ENCODE assay signal across 14 cellular contexts in genomic region chr6:43278524-43279078, GRCh38. TPM values are rescaled to one million over a fixed set of nuclear protein-coding genes. Genes with fewer than 3 reads are reported as not detected.
DNase-seq lines count a peak whose midpoint lies in the region; ATAC-seq, FAIRE-seq and TF ChIP-seq lines count a peak whose summit lies in the region.
"Had no signal": no experiment of that assay in that cellular context is flagged by ENCODE, and none has a peak within 500 bp of the region (broad histone marks: within the 10 kb centered on the region; RNA-seq: fewer than 3 reads in every experiment).

No MANE protein-coding gene starts in this region.

- peak in 1 of 2 experiments; percentile 87; a peak in 3 of 4 replicates for TF ChIP-seq EP300 in HepG2 (IDR thresholded peaks at IDR 0.05; ENCODE audit: low read depth in 2 of 2, low read length in 2 of 2)
- TF ChIP-seq EP300 in HepG2 (CRISPR knock-in tag; IDR thresholded peaks at IDR 0.05; ENCODE audit: borderline replicate concordance) = peak; percentile 68; the same call in 1 of the 2 replicates

- WGBS in heart right ventricle, 2 donors = 55 to 62% methylated on average over 4 of the region's 4 CpGs
- 0% methylated on average over 4 of the region's 4 CpGs for WGBS in HepG2 (ENCODE audit: low lambda C conversion rate)

- H3K27ac ChIP-seq in cardiac muscle cell = peak overlapping the region; percentile 81
- no peak overlapping the region for H3K27ac ChIP-seq in heart right ventricle
- H3K27ac ChIP-seq in HepG2 (ENCODE audit: extremely low read length, insufficient read depth, low read length) = peak overlapping the region; percentile 94

- TF ChIP-seq POLR2A in HepG2 (IDR thresholded peaks at IDR 0.05; ENCODE audit: insufficient read depth in 1 of 2, low read depth in 2 of 2, low read length in 2 of 2) = peak in 1 of 2 experiments; percentile 42; a peak in 1 of 4 replicates

- H3K9ac ChIP-seq in HepG2 (ENCODE audit: insufficient read depth, low read depth, low read length) = peak overlapping the region; percentile 97

- FAIRE-seq in HepG2 (lab: Jason Lieb, UNC) = peak; percentile 92

- no peaks in the 10 kb centered on the region for H4K20me1 ChIP-seq in HepG2 (ENCODE audit: insufficient read depth, low read length)

- H3K4me3 ChIP-seq in cardiac muscle cell (no peak overlapping the region), heart right ventricle (no peak overlapping the region), astrocyte of the spinal cord (ENCODE audit: low read depth, low read length) (no peak overlapping the region), HepG2 (replicated peaks in 1 of 3; ENCODE audit: insufficient read depth in 1 of 3, low read depth in 2 of 3, low read length in 3 of 3) (peak overlapping the region in 2 of 3 experiments; percentile 40 to 86; a peak in 1 of 6 replicates)

- TSS peak; percentile 78 for BruUV-seq in HepG2 (replicated peaks; lab: Mats Ljungman, UMichigan)

- H3K4me3 Mint-ChIP-seq in stimulated activated naive CD8-positive, alpha-beta T cell treated with anti-CD3 and anti-CD28 coated beads, Interleukin-15, amount 100 ng/mL, for 72 hours = no peak overlapping the region
- H3K4me3 Mint-ChIP-seq: dendritic cell treated with granulocyte-macrophage colony-stimulating factor and Interleukin-4, amounts not matched to agents 40 ng/mL and 50 ng/mL, for 4 days had no signal

- 0 out of 2 replicates have a peak, but pooled peaks have one; percentile 46 for TF ChIP-seq RAD21 in HepG2 (CRISPR knock-in tag; IDR thresholded peaks at IDR 0.05)

- ATAC-seq in heart right ventricle = no peak
- ATAC-seq in HepG2 = peak; percentile 8
- ATAC-seq in HG02642 (IDR thresholded peaks at IDR 0.05; ENCODE audit: poor library complexity, unreplicated experiment) = no peak
- ATAC-seq in stimulated activated naive CD8-positive, alpha-beta T cell treated with anti-CD3 and anti-CD28 coated beads, Interleukin-15, amount 100 ng/mL, for 72 hours = no peak

- H3K9me3 ChIP-seq in cardiac muscle cell (ENCODE audit: low read depth) (no peaks in the 10 kb centered on the region), heart right ventricle (no peaks in the 10 kb centered on the region), HepG2 (ENCODE audit: low read length) (no peaks in the 10 kb centered on the region)

- peaks cover 81% of the 10 kb centered on the region for H3K27me3 Mint-ChIP-seq in stimulated activated naive CD8-positive, alpha-beta T cell treated with anti-CD3 and anti-CD28 coated beads, Interleukin-15, amount 100 ng/mL, for 72 hours

- no peaks in the 10 kb centered on the region for H3K9me3 Mint-ChIP-seq in stimulated activated naive CD8-positive, alpha-beta T cell treated with anti-CD3 and anti-CD28 coated beads, Interleukin-15, amount 100 ng/mL, for 72 hours
- H3K9me3 Mint-ChIP-seq: dendritic cell treated with granulocyte-macrophage colony-stimulating factor and Interleukin-4, amounts not matched to agents 40 ng/mL and 50 ng/mL, for 4 days had no signal

- H3K4me1 ChIP-seq in cardiac muscle cell (ENCODE audit: low read depth) (peaks cover 7% of the 10 kb centered on the region), heart right ventricle (peaks cover 0 to 17% (median 8%) of the 10 kb centered on the region in 9 donors), HepG2 (ENCODE audit: insufficient read depth, low read length) (peaks cover 91% of the 10 kb centered on the region)

- intact Hi-C loops in heart right ventricle (cut with DNase I) (loop anchor here in 1 of 10 donors (10.0 kb wide), 1 partner anchor 56 kb away; no protein-coding TSS in a partner anchor), HepG2 (cut with micrococcal nuclease; ENCODE audit: unreplicated experiment) (no loop called here)

- H3K4me1 Mint-ChIP-seq in stimulated activated naive CD8-positive, alpha-beta T cell treated with anti-CD3 and anti-CD28 coated beads, Interleukin-15, amount 100 ng/mL, for 72 hours = peaks cover 53% of the 10 kb centered on the region

- H3K79me2 ChIP-seq in HepG2 (ENCODE audit: insufficient read depth, low read length) = peaks cover 7% of the 10 kb centered on the region

- POLR2A ChIA-PET in HepG2 (lab: Yijun Ruan, JAX) = interaction anchor here (0.7 to 20.0 kb wide), 8 partner anchors 11 to 158 kb away, joined by 3 to 314 read pairs (median 6); partner anchors contain the start of genes DNPH1 and SLC22A7

- H3K36me3 ChIP-seq in cardiac muscle cell (no peaks in the 10 kb centered on the region), heart right ventricle (no peaks in the 10 kb centered on the region), HepG2 (replicated peaks in 1 of 2; ENCODE audit: control insufficient read depth in 1 of 2, insufficient read depth in 2 of 2, low read length in 2 of 2) (no peaks in the 10 kb centered on the region)

- in situ Hi-C loops in astrocyte of the spinal cord (cut with HindIII; ENCODE audit: low sequenced_read_pairs) = no loop called here
- in situ Hi-C loops in HepG2 (cut with HindIII; ENCODE audit: extremely low pct_ligation_motif_present, low pct_unique_long_range_greater_than_20kb) = no loop called here

- H3K27me3 ChIP-seq in cardiac muscle cell (peaks cover 30% of the 10 kb centered on the region), heart right ventricle (peaks cover 3 to 42% (median 28%) of the 10 kb centered on the region in 7 donors), HepG2 (ENCODE audit: control insufficient read depth in 1 of 2, insufficient read depth in 2 of 2, low read length in 2 of 2) (no peaks in the 10 kb centered on the region)

- no peak overlapping the region for H2AFZ ChIP-seq in HepG2 (ENCODE audit: low read length)

- CTCF ChIA-PET in HepG2 (lab: Yijun Ruan, JAX; ENCODE audit: low intra/inter-chr PET ratio, low total read pairs) = no interaction called here

- DNase-seq in cardiac muscle cell (ENCODE audit: low read depth in 1 of 2, low spot score in 1 of 2) = no peak
- DNase-seq in heart right ventricle = no peak
- peak; percentile 6 for DNase-seq in astrocyte of the spinal cord (ENCODE audit: low read depth, low spot score)
- DNase-seq in HepG2 (ENCODE audit: low spot score) = peak; percentile 81
- DNase-seq in Kasumi-1 (lab: John Stamatoyannopoulos, UW) = no peak
- no peak for DNase-seq in midbrain (lab: John Stamatoyannopoulos, UW)
- no peak for DNase-seq in stimulated activated naive CD8-positive, alpha-beta T cell treated with anti-CD3 and anti-CD28 coated beads, Interleukin-15, amount 100 ng/mL, for 72 hours
- DNase-seq: activated gamma-delta T cell; head of caudate nucleus; MM.1S; NCI-H446 treated with DMSO at 0.1 percent for 48 hours; stimulated activated CD4-positive, alpha-beta T cell treated with anti-CD3 and anti-CD28 coated beads, Interleukin-12 subunit alpha, Interleukin-12 subunit beta, amount 100 ng/mL, for 4 hours had no signal

- H3K27ac Mint-ChIP-seq in stimulated activated naive CD8-positive, alpha-beta T cell treated with anti-CD3 and anti-CD28 coated beads, Interleukin-15, amount 100 ng/mL, for 72 hours = no peak overlapping the region
- H3K27ac Mint-ChIP-seq: dendritic cell treated with granulocyte-macrophage colony-stimulating factor and Interleukin-4, amounts not matched to agents 40 ng/mL and 50 ng/mL, for 4 days had no signal

- TF ChIP-seq CTCF in cardiac muscle cell (IDR thresholded peaks at IDR 0.05; ENCODE audit: low read depth, low read length) (no peak), heart right ventricle (IDR thresholded peaks at IDR 0.05) (no peak), astrocyte of the spinal cord (IDR thresholded peaks at IDR 0.05; ENCODE audit: low read depth, low read length) (no peak), HepG2 (CRISPR knock-in tag; IDR thresholded peaks at IDR 0.05) (0 out of 2 replicates have a peak, but pooled peaks have one; percentile 4)

- peak overlapping the region; percentile 88 for H3K4me2 ChIP-seq in HepG2 (ENCODE audit: low read depth, low read length)

RNA-seq across cellular contexts. Expression of gene SLC22A7, which starts 19.5 kb away (rescaled TPM):
- total RNA-seq in cardiac muscle cell = not detected in 2 replicates
- 0.51 TPM in 1 of 2 replicates, not detected in the other for polyA plus RNA-seq in cardiac muscle cell
- under 1 TPM in 5 of 10 donors, not detected in 5; 0.15 to 0.37 (median 0.25) TPM for total RNA-seq in heart right ventricle
- polyA plus RNA-seq in heart right ventricle = under 1 TPM in 1 of 2 donors, not detected in 1; 0.15 TPM
- total RNA-seq in HepG2 (2016; rRNA removed; fragmentation: Illumina TruSeq; extraction: Trizol) = 8.6 and 22.6 TPM in 2 replicates
- 5.3 and 5.4 TPM in 2 replicates for total RNA-seq in HepG2 (2016; cell fraction: cytosol; rRNA removed; fragmentation: Illumina TruSeq; extraction: Trizol; ENCODE audit: low read depth)
- 8.5 and 22.3 TPM in 2 replicates for total RNA-seq in HepG2 (2016; cell fraction: insoluble cytoplasmic fraction; rRNA removed; fragmentation: Illumina TruSeq; extraction: Trizol)
- 9.0 and 9.1 TPM in 2 replicates for total RNA-seq in HepG2 (2016; cell fraction: membrane; rRNA removed; fragmentation: Illumina TruSeq; extraction: Trizol)
- 20.9 and 25.8 TPM in 2 replicates for total RNA-seq in HepG2 (2016; cell fraction: nucleus; rRNA removed; fragmentation: Illumina TruSeq; extraction: Trizol)
- polyA plus RNA-seq in HepG2 (2011; rRNA removed) = 5.3 and 12.3 TPM in 2 replicates
- 7.0 and 7.8 TPM in 2 replicates for polyA plus RNA-seq in HepG2 (2011; cell fraction: cytosol; rRNA removed)
- polyA plus RNA-seq in HepG2 (2011; cell fraction: nucleus; rRNA removed) = 34.4 and 48.4 TPM in 2 replicates
- polyA plus RNA-seq in HepG2 (2012) = 18.9 and 34.7 TPM in 2 replicates
- 3.2 and 3.5 TPM in 2 replicates for polyA plus RNA-seq in HepG2 (2016; cell fraction: cytosol; fragmentation: Illumina TruSeq; extraction: Trizol; ENCODE audit: low read depth)
- 5.5 and 6.2 TPM in 2 replicates for polyA plus RNA-seq in HepG2 (2016; cell fraction: insoluble cytoplasmic fraction; fragmentation: Illumina TruSeq; extraction: Trizol; ENCODE audit: low read depth)
- 4.5 and 5.7 TPM in 2 replicates for polyA plus RNA-seq in HepG2 (2016; cell fraction: membrane; fragmentation: Illumina TruSeq; extraction: Trizol; ENCODE audit: low read depth)
- polyA plus RNA-seq in HepG2 (2016; cell fraction: nucleus; fragmentation: Illumina TruSeq; extraction: Trizol; ENCODE audit: insufficient read depth, low read depth) = 39.6 and 40.3 TPM in 2 replicates
- polyA minus RNA-seq in HepG2 (2011; rRNA and poly(A)+ RNA removed; ENCODE audit: low replicate concordance) = 22.0 TPM in 1 of 2 replicates, not detected in the other
- polyA minus RNA-seq in HepG2 (2011; cell fraction: cytosol; rRNA and poly(A)+ RNA removed) = 3.6 and 5.1 TPM in 2 replicates
- polyA minus RNA-seq in HepG2 (2011; cell fraction: nucleus; rRNA and poly(A)+ RNA removed) = 7.0 and 12.7 TPM in 2 replicates

RNA-seq across cellular contexts. Expression of gene CRIP3, which starts 30.0 kb away (rescaled TPM):
- total RNA-seq in cardiac muscle cell (1.4 and 5.2 TPM in 2 replicates), heart right ventricle (10 to 100 TPM in 7 of 10 donors, 1 to 10 TPM in 3; 2.7 to 84.5 (median 26.3) TPM), HepG2 (2016; rRNA removed; fragmentation: Illumina TruSeq; extraction: Trizol) (3.5 and 6.3 TPM in 2 replicates)
- polyA plus RNA-seq in cardiac muscle cell (3.6 and 3.8 TPM in 2 replicates), heart right ventricle (10 to 100 TPM in 1 of 2 donors, 1 to 10 TPM in 1; 3.0 to 72.3 TPM), HepG2 (2011; rRNA removed) (9.3 and 14.2 TPM in 2 replicates)
- total RNA-seq in HepG2 (2016; cell fraction: cytosol; rRNA removed; fragmentation: Illumina TruSeq; extraction: Trizol; ENCODE audit: low read depth) = 2.7 and 2.9 TPM in 2 replicates
- 5.5 and 7.0 TPM in 2 replicates for total RNA-seq in HepG2 (2016; cell fraction: insoluble cytoplasmic fraction; rRNA removed; fragmentation: Illumina TruSeq; extraction: Trizol)
- total RNA-seq in HepG2 (2016; cell fraction: membrane; rRNA removed; fragmentation: Illumina TruSeq; extraction: Trizol) = 1.7 and 2.6 TPM in 2 replicates
- 6.1 and 7.0 TPM in 2 replicates for total RNA-seq in HepG2 (2016; cell fraction: nucleus; rRNA removed; fragmentation: Illumina TruSeq; extraction: Trizol)
- 4.5 and 5.1 TPM in 2 replicates for polyA plus RNA-seq in HepG2 (2011; cell fraction: cytosol; rRNA removed)
- polyA plus RNA-seq in HepG2 (2011; cell fraction: nucleus; rRNA removed) = 31.5 and 46.2 TPM in 2 replicates
- 12.7 and 16.4 TPM in 2 replicates for polyA plus RNA-seq in HepG2 (2012)
- polyA plus RNA-seq in HepG2 (2016; cell fraction: cytosol; fragmentation: Illumina TruSeq; extraction: Trizol; ENCODE audit: low read depth) = 0.99 and 1.7 TPM in 2 replicates
- polyA plus RNA-seq in HepG2 (2016; cell fraction: insoluble cytoplasmic fraction; fragmentation: Illumina TruSeq; extraction: Trizol; ENCODE audit: low read depth) = 4.1 and 5.4 TPM in 2 replicates
- 1.9 and 2.3 TPM in 2 replicates for polyA plus RNA-seq in HepG2 (2016; cell fraction: membrane; fragmentation: Illumina TruSeq; extraction: Trizol; ENCODE audit: low read depth)
- polyA plus RNA-seq in HepG2 (2016; cell fraction: nucleus; fragmentation: Illumina TruSeq; extraction: Trizol; ENCODE audit: insufficient read depth, low read depth) = 13.1 and 18.7 TPM in 2 replicates
- polyA minus RNA-seq in HepG2 (2011; rRNA and poly(A)+ RNA removed; ENCODE audit: low replicate concordance) = 8.2 TPM in 1 of 2 replicates, not detected in the other
- 1.4 and 2.5 TPM in 2 replicates for polyA minus RNA-seq in HepG2 (2011; cell fraction: cytosol; rRNA and poly(A)+ RNA removed)
- 7.5 and 14.4 TPM in 2 replicates for polyA minus RNA-seq in HepG2 (2011; cell fraction: nucleus; rRNA and poly(A)+ RNA removed)

RNA-seq across cellular contexts. Expression of gene TTBK1, which starts 35.3 kb away (rescaled TPM):
- total RNA-seq in cardiac muscle cell (0.60 and 1.0 TPM in 2 replicates), heart right ventricle (under 1 TPM; 0.22 to 0.69 (median 0.32) TPM), HepG2 (2016; rRNA removed; fragmentation: Illumina TruSeq; extraction: Trizol) (0.10 and 0.33 TPM in 2 replicates)
- polyA plus RNA-seq in cardiac muscle cell (0.15 and 0.17 TPM in 2 replicates), heart right ventricle (under 1 TPM; 0.04 to 0.22 TPM), HepG2 (2011; rRNA removed) (0.24 and 0.50 TPM in 2 replicates)
- 0.18 and 0.20 TPM in 2 replicates for total RNA-seq in HepG2 (2016; cell fraction: cytosol; rRNA removed; fragmentation: Illumina TruSeq; extraction: Trizol; ENCODE audit: low read depth)
- total RNA-seq in HepG2 (2016; cell fraction: insoluble cytoplasmic fraction; rRNA removed; fragmentation: Illumina TruSeq; extraction: Trizol) = 0.13 and 0.32 TPM in 2 replicates
- total RNA-seq in HepG2 (2016; cell fraction: membrane; rRNA removed; fragmentation: Illumina TruSeq; extraction: Trizol) = 0.25 and 0.28 TPM in 2 replicates
- total RNA-seq in HepG2 (2016; cell fraction: nucleus; rRNA removed; fragmentation: Illumina TruSeq; extraction: Trizol) = 0.47 TPM in 2 replicates
- polyA plus RNA-seq in HepG2 (2011; cell fraction: cytosol; rRNA removed) = 0.09 and 0.10 TPM in 2 replicates
- polyA plus RNA-seq in HepG2 (2011; cell fraction: nucleus; rRNA removed) = 1.4 and 2.2 TPM in 2 replicates
- 0.53 and 0.62 TPM in 2 replicates for polyA plus RNA-seq in HepG2 (2012)
- not detected in 2 replicates for polyA plus RNA-seq in HepG2 (2016; cell fraction: cytosol; fragmentation: Illumina TruSeq; extraction: Trizol; ENCODE audit: low read depth)
- polyA plus RNA-seq in HepG2 (2016; cell fraction: insoluble cytoplasmic fraction; fragmentation: Illumina TruSeq; extraction: Trizol; ENCODE audit: low read depth) = 0.19 TPM in 2 replicates
- polyA plus RNA-seq in HepG2 (2016; cell fraction: membrane; fragmentation: Illumina TruSeq; extraction: Trizol; ENCODE audit: low read depth) = 0.06 and 0.07 TPM in 2 replicates
- polyA plus RNA-seq in HepG2 (2016; cell fraction: nucleus; fragmentation: Illumina TruSeq; extraction: Trizol; ENCODE audit: insufficient read depth, low read depth) = 0.84 and 0.86 TPM in 2 replicates
- 1.2 TPM in 1 of 2 replicates, not detected in the other for polyA minus RNA-seq in HepG2 (2011; rRNA and poly(A)+ RNA removed; ENCODE audit: low replicate concordance)
- polyA minus RNA-seq in HepG2 (2011; cell fraction: cytosol; rRNA and poly(A)+ RNA removed) = 0.18 and 0.49 TPM in 2 replicates
- polyA minus RNA-seq in HepG2 (2011; cell fraction: nucleus; rRNA and poly(A)+ RNA removed) = 1.4 and 1.7 TPM in 2 replicates

RNA-seq across cellular contexts. Expression of gene DNPH1, which starts 49.3 kb away (rescaled TPM):
- 111 and 176 TPM in 2 replicates for total RNA-seq in cardiac muscle cell
- 138 and 209 TPM in 2 replicates for polyA plus RNA-seq in cardiac muscle cell
- 10 to 100 TPM; 16.0 to 29.6 (median 25.7) TPM for total RNA-seq in heart right ventricle
- 10 to 100 TPM; 25.0 to 51.3 TPM for polyA plus RNA-seq in heart right ventricle
- 75.0 and 75.1 TPM in 2 replicates for total RNA-seq in HepG2 (2016; rRNA removed; fragmentation: Illumina TruSeq; extraction: Trizol)
- 50.9 and 56.3 TPM in 2 replicates for total RNA-seq in HepG2 (2016; cell fraction: cytosol; rRNA removed; fragmentation: Illumina TruSeq; extraction: Trizol; ENCODE audit: low read depth)
- total RNA-seq in HepG2 (2016; cell fraction: insoluble cytoplasmic fraction; rRNA removed; fragmentation: Illumina TruSeq; extraction: Trizol) = 75.1 and 81.5 TPM in 2 replicates
- total RNA-seq in HepG2 (2016; cell fraction: membrane; rRNA removed; fragmentation: Illumina TruSeq; extraction: Trizol) = 52.3 and 60.5 TPM in 2 replicates
- 31.4 and 33.7 TPM in 2 replicates for total RNA-seq in HepG2 (2016; cell fraction: nucleus; rRNA removed; fragmentation: Illumina TruSeq; extraction: Trizol)
- polyA plus RNA-seq in HepG2 (2011; rRNA removed) = 56.5 and 65.8 TPM in 2 replicates
- 106 and 143 TPM in 2 replicates for polyA plus RNA-seq in HepG2 (2011; cell fraction: cytosol; rRNA removed)
- polyA plus RNA-seq in HepG2 (2011; cell fraction: nucleus; rRNA removed) = 62.4 and 67.4 TPM in 2 replicates
- 43.1 and 47.9 TPM in 2 replicates for polyA plus RNA-seq in HepG2 (2012)
- polyA plus RNA-seq in HepG2 (2016; cell fraction: cytosol; fragmentation: Illumina TruSeq; extraction: Trizol; ENCODE audit: low read depth) = 62.6 and 68.8 TPM in 2 replicates
- 76.7 and 82.8 TPM in 2 replicates for polyA plus RNA-seq in HepG2 (2016; cell fraction: insoluble cytoplasmic fraction; fragmentation: Illumina TruSeq; extraction: Trizol; ENCODE audit: low read depth)
- 47.1 and 47.7 TPM in 2 replicates for polyA plus RNA-seq in HepG2 (2016; cell fraction: membrane; fragmentation: Illumina TruSeq; extraction: Trizol; ENCODE audit: low read depth)
- polyA plus RNA-seq in HepG2 (2016; cell fraction: nucleus; fragmentation: Illumina TruSeq; extraction: Trizol; ENCODE audit: insufficient read depth, low read depth) = 66.2 and 72.5 TPM in 2 replicates
- polyA minus RNA-seq in HepG2 (2011; rRNA and poly(A)+ RNA removed; ENCODE audit: low replicate concordance) = 38.8 and 62.4 TPM in 2 replicates
- 10.5 and 15.4 TPM in 2 replicates for polyA minus RNA-seq in HepG2 (2011; cell fraction: cytosol; rRNA and poly(A)+ RNA removed)
- polyA minus RNA-seq in HepG2 (2011; cell fraction: nucleus; rRNA and poly(A)+ RNA removed) = 15.3 and 16.7 TPM in 2 replicates

Comparison
In these comparisons a context has a peak if more than half of its experiments do, and no peak if none do; other contexts are left out.
1. H3K27ac ChIP-seq: peak in cardiac muscle cell (single experiment) and HepG2 (single experiment); none in heart right ventricle (0 of 10).
2. DNase-seq: peak in astrocyte of the spinal cord (single experiment) and HepG2 (single experiment); none in cardiac muscle cell (0 of 2), heart right ventricle (0 of 2), Kasumi-1 (0 of 2), midbrain (single experiment) and stimulated activated naive CD8-positive, alpha-beta T cell treated with anti-CD3 and anti-CD28 coated beads, Interleukin-15, amount 100 ng/mL, for 72 hours (0 of 2).
3. H3K4me3 ChIP-seq: peak in HepG2 (2 of 3); none in cardiac muscle cell (single experiment), heart right ventricle (0 of 10) and astrocyte of the spinal cord (single experiment).